16 cellular contexts compared by ENCODE assay signal in genomic region chr11:101442171-101442570, GRCh38.
DNase-seq lines count a peak whose midpoint lies in the region; ATAC-seq and TF ChIP-seq lines count a peak whose summit lies in the region.
"Had no signal": no experiment of that assay in that cellular context is flagged by ENCODE, and none has a peak within 500 bp of the region (broad histone marks: within the 10 kb centered on the region; RNA-seq: fewer than 3 reads in every experiment).

No MANE protein-coding gene starts in this region.

- H3K27ac ChIP-seq in C4-2B (peak overlapping the region; percentile 5; the same call in 1 of the 2 replicates), adrenal gland (peak overlapping the region; percentile 52 to 91 (median 61)), gastrocnemius medialis (peak overlapping the region in 3 of 4 donors; percentile 49 to 71 (median 61))
- H3K27ac ChIP-seq: foreskin keratinocyte had no signal

- in situ Hi-C loops in gastrocnemius medialis (cut with MboI; ENCODE audit: low sequenced_read_pairs in 4 of 4) = no loop called here

- H3K4me1 ChIP-seq in adrenal gland (replicated peaks in 1 of 2) = peaks cover 16 to 56% of the 10 kb centered on the region in 2 donors
- H3K4me1 ChIP-seq in gastrocnemius medialis = peaks cover 0 to 18% of the 10 kb centered on the region in 2 donors
- H3K4me1 ChIP-seq: BE2C had no signal

- TF ChIP-seq POLR2A in adrenal gland (IDR thresholded peaks at IDR 0.05) (no peak), gastrocnemius medialis (IDR thresholded peaks at IDR 0.05) (no peak)

- TF ChIP-seq CTCF in C4-2B (conservative IDR thresholded peaks at IDR 0.05) (no peak), adrenal gland (IDR thresholded peaks at IDR 0.05) (no peak), gastrocnemius medialis (IDR thresholded peaks at IDR 0.05 in 4 of 5, conservative IDR thresholded peaks at IDR 0.05 in 1 of 5) (no peak)

- no peaks in the 10 kb centered on the region for H3K36me3 ChIP-seq in adrenal gland (replicated peaks in 1 of 2)
- no peaks in the 10 kb centered on the region for H3K36me3 ChIP-seq in gastrocnemius medialis
- H3K36me3 ChIP-seq: BE2C had no signal

- DNase-seq in adrenal gland = peak; percentile 33 to 62 (median 57)
- DNase-seq in Right ventricle myocardium superior = no peak
- DNase-seq in gastrocnemius medialis = no peak
- DNase-seq in activated T-cell treated with anti-CD3 and anti-CD28 coated beads for 4 hours = no peak
- DNase-seq in ureter (ENCODE audit: low spot score) = no peak
- no peak for DNase-seq in SW 1271 (lab: John Stamatoyannopoulos, UW)
- DNase-seq: activated CD8-positive, alpha-beta memory T cell treated with anti-CD3 and anti-CD28 coated beads for 24 hours; activated naive CD4-positive, alpha-beta T cell; BE2C; foreskin keratinocyte; NCI-H1417; NCI-H524; RPMI8226; T-helper 9 cell had no signal

- H3K9me3 ChIP-seq in adrenal gland (replicated peaks in 1 of 3) (no peaks in the 10 kb centered on the region), gastrocnemius medialis (peaks cover 0 to 3% (median 0%) of the 10 kb centered on the region in 3 donors)
- H3K9me3 ChIP-seq: BE2C had no signal

- no peak overlapping the region for H3K4me3 ChIP-seq in adrenal gland
- H3K4me3 ChIP-seq in gastrocnemius medialis = no peak overlapping the region

- WGBS in adrenal gland, 4 donors = 33 to 48% (median 39%) methylated on average over 4 of the region's 4 CpGs

- intact Hi-C loops in adrenal gland (cut with DNase I) = no loop called here
- intact Hi-C loops in Right ventricle myocardium superior (cut with DNase I) = no loop called here
- intact Hi-C loops in gastrocnemius medialis (cut with DNase I; ENCODE audit: low total_unique reads) = no loop called here

- peak; percentile 28 for ATAC-seq in Right ventricle myocardium superior (ENCODE audit: poor library complexity)
- ATAC-seq in gastrocnemius medialis = no peak
- ATAC-seq in GM21528 (IDR thresholded peaks at IDR 0.05; ENCODE audit: low FRiP score, unreplicated experiment) = no peak
- ATAC-seq: foreskin keratinocyte had no signal

- H3K27me3 ChIP-seq in adrenal gland (no peaks in the 10 kb centered on the region), gastrocnemius medialis (no peaks in the 10 kb centered on the region)
- H3K27me3 ChIP-seq: BE2C, foreskin keratinocyte had no signal

Comparison
In these comparisons a context has a peak if more than half of its experiments do, and no peak if none do; other contexts are left out.
1. H3K27ac ChIP-seq: peak in every context shown above with its lines; median percentile 61 in adrenal gland; 61 in gastrocnemius medialis; 5 in C4-2B.
2. DNase-seq: peak in adrenal gland (7 of 7); none in Right ventricle myocardium superior (single experiment), gastrocnemius medialis (0 of 2), activated T-cell treated with anti-CD3 and anti-CD28 coated beads for 4 hours (single experiment), ureter (single experiment) and SW 1271 (0 of 2).